In genomic region chr12:123062682-123063426, GRCh38 we compare ENCODE assay signal across 9 cellular contexts.
DNase-seq lines count a peak whose midpoint lies in the region; ATAC-seq and TF ChIP-seq lines count a peak whose summit lies in the region.
"Had no signal": no experiment of that assay in that cellular context is flagged by ENCODE, and none has a peak within 500 bp of the region (broad histone marks: within the 10 kb centered on the region; RNA-seq: fewer than 3 reads in every experiment).

No MANE protein-coding gene starts in this region.

- BruUV-seq in OCI-LY7 (replicated peaks; lab: Mats Ljungman, UMichigan) = no TSS peak
- BruUV-seq in Caco-2 (replicated peaks; lab: Mats Ljungman, UMichigan) = no TSS peak

- H4K20me1 ChIP-seq in OCI-LY7 (ENCODE audit: insufficient read depth, low read length) = no peaks in the 10 kb centered on the region

- TF ChIP-seq CTCF in OCI-LY7 (conservative IDR thresholded peaks at IDR 0.05; ENCODE audit: low read length) (no peak), retinal pigment epithelial cell (conservative IDR thresholded peaks at IDR 0.05; ENCODE audit: low read depth, low read length) (no peak), Caco-2 (IDR thresholded peaks at IDR 0.05; ENCODE audit: insufficient read depth in 1 of 2, low read depth in 1 of 2, low read length in 1 of 2, severe bottlenecking in 1 of 2, unreplicated experiment in 1 of 2) (no peak)

- H3K4me1 ChIP-seq in OCI-LY7 (ENCODE audit: insufficient read depth, low read length, poor library complexity, severe bottlenecking) (peaks cover 77% of the 10 kb centered on the region), esophagus (ENCODE audit: control insufficient read depth in 2 of 2, insufficient read depth in 2 of 2, low read length in 1 of 2) (peaks cover 27 to 43% of the 10 kb centered on the region in 2 donors), Caco-2 (peaks cover 6% of the 10 kb centered on the region)

- CTCF ChIA-PET in OCI-LY7 (lab: Charles Lee; ENCODE audit: unreplicated experiment) = no interaction called here
- CTCF ChIA-PET in Caco-2 (lab: Charles Lee) = no interaction called here

- ATAC-seq in GM19025 (IDR thresholded peaks at IDR 0.05; ENCODE audit: low read depth, unreplicated experiment) (peak; percentile 49), HG03354 (IDR thresholded peaks at IDR 0.05; ENCODE audit: poor library complexity, severe bottlenecking, unreplicated experiment) (no peak), HG02973 (IDR thresholded peaks at IDR 0.05; ENCODE audit: unreplicated experiment) (no peak)

- H3K9me3 ChIP-seq in OCI-LY7 (ENCODE audit: low read length) (no peaks in the 10 kb centered on the region), esophagus (ENCODE audit: control insufficient read depth in 2 of 2, insufficient read depth in 1 of 2, low read depth in 1 of 2, low read length in 1 of 2) (no peaks in the 10 kb centered on the region), Caco-2 (no peaks in the 10 kb centered on the region)

- DNase-seq in OCI-LY7 (ENCODE audit: low spot score) (peak; percentile 37), retinal pigment epithelial cell (ENCODE audit: low read depth) (peak; percentile 75), germinal center (ENCODE audit: low spot score) (no peak), Caco-2 (no peak)

- H3K9me3 Mint-ChIP-seq in Caco-2 (ENCODE audit: unreplicated experiment) = no peaks in the 10 kb centered on the region
- H3K9me3 Mint-ChIP-seq: IgD-negative memory B cell had no signal

- H3K4me3 ChIP-seq in OCI-LY7 (ENCODE audit: low read depth, low read length, poor library complexity, severe bottlenecking) = no peak overlapping the region
- no peak overlapping the region for H3K4me3 ChIP-seq in esophagus (ENCODE audit: low read depth in 1 of 2, low read length in 2 of 2)
- H3K4me3 ChIP-seq in retinal pigment epithelial cell (ENCODE audit: low read length) = no peak overlapping the region
- H3K4me3 ChIP-seq in Caco-2 (ENCODE audit: low read depth, low read length) = no peak overlapping the region

- no peaks in the 10 kb centered on the region for H3K9me2 ChIP-seq in OCI-LY7 (ENCODE audit: insufficient read depth, low read length)

- H2AFZ ChIP-seq in OCI-LY7 (ENCODE audit: low read length) = peak overlapping the region; percentile 75; the same call in 1 of the 2 replicates

- H3K36me3 Mint-ChIP-seq in Caco-2 (ENCODE audit: insufficient read depth, unreplicated experiment) = peaks cover 5% of the 10 kb centered on the region

- H3K4me2 ChIP-seq in OCI-LY7 (ENCODE audit: low read length) = peak overlapping the region; percentile 65

- H3K27me3 ChIP-seq in esophagus (ENCODE audit: control insufficient read depth in 1 of 2, insufficient read depth in 2 of 2, low read length in 2 of 2) = no peaks in the 10 kb centered on the region
- no peaks in the 10 kb centered on the region for H3K27me3 ChIP-seq in Caco-2 (replicated peaks; ENCODE audit: control insufficient read depth, insufficient read depth, low read length)

- H3K27me3 Mint-ChIP-seq in Caco-2 (ENCODE audit: insufficient read depth, unreplicated experiment) = no peaks in the 10 kb centered on the region
- H3K27me3 Mint-ChIP-seq: IgD-negative memory B cell had no signal

- POLR2A ChIA-PET in OCI-LY7 (lab: Charles Lee) = interaction anchor here (0.6 to 1.1 kb wide), 2 partner anchors 94 to 610 kb away, joined by 3 read pairs; no protein-coding TSS in a partner anchor
- POLR2A ChIA-PET in Caco-2 (lab: Charles Lee) = no interaction called here

- no peak overlapping the region for H3K27ac Mint-ChIP-seq in Caco-2 (ENCODE audit: unreplicated experiment)

- H3K4me1 Mint-ChIP-seq in Caco-2 (ENCODE audit: low read depth, unreplicated experiment) = no peaks in the 10 kb centered on the region

- no peaks in the 10 kb centered on the region for H3K79me2 ChIP-seq in OCI-LY7 (ENCODE audit: insufficient read depth, low read depth, low read length)

- H3K36me3 ChIP-seq in OCI-LY7 (ENCODE audit: insufficient read depth, low read length) (no peaks in the 10 kb centered on the region), esophagus (ENCODE audit: control insufficient read depth in 2 of 2, insufficient read depth in 2 of 2, low read length in 1 of 2) (no peaks in the 10 kb centered on the region), Caco-2 (ENCODE audit: control insufficient read depth, insufficient read depth, low read length) (no peaks in the 10 kb centered on the region)

- intact Hi-C loops in OCI-LY7 (cut with micrococcal nuclease; ENCODE audit: unreplicated experiment) = no loop called here
- intact Hi-C loops in Caco-2 (cut with micrococcal nuclease; ENCODE audit: unreplicated experiment) = no loop called here

- H3K27ac ChIP-seq in OCI-LY7 (ENCODE audit: low read depth, low read length, poor library complexity, severe bottlenecking) (peak overlapping the region; percentile 67), esophagus (ENCODE audit: low read depth in 2 of 2, low read length in 1 of 2) (peak overlapping the region; percentile 20 to 62)

- no peak overlapping the region for H3K4me3 Mint-ChIP-seq in Caco-2 (ENCODE audit: unreplicated experiment)

- WGBS in esophagus, 2 donors = 29% methylated on average over 8 of the region's 8 CpGs

Comparison
In these comparisons a context has a peak if more than half of its experiments do, and no peak if none do; other contexts are left out.
1. DNase-seq: peak in OCI-LY7 (single experiment) and retinal pigment epithelial cell (single experiment); none in germinal center (single experiment) and Caco-2 (0 of 2).